In the genomic region with DNA sequence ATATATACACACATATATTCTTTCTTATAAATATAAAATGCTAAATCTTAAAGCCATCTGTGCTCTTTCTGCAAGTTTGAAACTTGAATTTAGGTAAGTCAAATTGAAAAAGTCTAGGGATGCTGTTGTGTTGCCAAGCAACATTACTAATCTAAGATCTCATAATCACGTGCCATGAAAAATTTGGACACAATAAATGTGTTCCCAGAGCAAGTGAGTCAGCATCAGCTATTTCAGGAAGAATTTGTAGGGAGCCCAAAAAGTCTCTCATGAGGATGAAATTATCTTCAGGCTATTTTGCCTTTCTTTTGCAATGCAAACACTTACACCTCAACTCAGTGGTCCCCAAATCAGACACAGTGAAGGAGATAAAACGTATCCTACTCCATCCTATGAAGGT, we compare ENCODE assay signal across 12 cellular contexts. TPM values are rescaled to one million over a fixed set of nuclear protein-coding genes. Genes with fewer than 3 reads are reported as not detected.
DNase-seq lines count a peak whose midpoint lies in the region; ATAC-seq and TF ChIP-seq lines count a peak whose summit lies in the region.
"Had no signal": no experiment of that assay in that cellular context is flagged by ENCODE, and none has a peak within 500 bp of the region (broad histone marks: within the 10 kb centered on the region; RNA-seq: fewer than 3 reads in every experiment).

No MANE protein-coding gene starts in this region.

- H3K27ac ChIP-seq in right cardiac atrium (ENCODE audit: low read length) = no peak overlapping the region
- peak overlapping the region; percentile 29 to 50 for H3K27ac ChIP-seq in uterus

- ATAC-seq in Right ventricle myocardium inferior = peak; percentile 39
- ATAC-seq in right cardiac atrium = no peak
- ATAC-seq: stimulated activated naive CD8-positive, alpha-beta T cell treated with anti-CD3 and anti-CD28 coated beads, Interleukin-15, amount 100 ng/mL, for 72 hours had no signal

- no peak overlapping the region for H3K4me3 ChIP-seq in right cardiac atrium (ENCODE audit: low read length)
- no peak overlapping the region for H3K4me3 ChIP-seq in cardiac fibroblast (replicated peaks in 1 of 2; ENCODE audit: low read depth in 2 of 2, low read length in 2 of 2)
- H3K4me3 ChIP-seq in uterus = no peak overlapping the region

- intact Hi-C loops in Right ventricle myocardium inferior (cut with DNase I) (loop anchor here (10.0 kb wide), 1 partner anchor 57 kb away; the partner anchor contains the start of gene ALDH1A1), right cardiac atrium (cut with DNase I) (no loop called here), uterus (cut with DNase I; ENCODE audit: low total_unique reads) (no loop called here)

- H3K27me3 ChIP-seq in right cardiac atrium (ENCODE audit: control insufficient read depth, insufficient read depth) (no peaks in the 10 kb centered on the region), uterus (no peaks in the 10 kb centered on the region)

- H3K9me3 ChIP-seq in right cardiac atrium (ENCODE audit: control insufficient read depth, low read length) (no peaks in the 10 kb centered on the region), uterus (no peaks in the 10 kb centered on the region)

- TF ChIP-seq CTCF in cardiac fibroblast (IDR thresholded peaks at IDR 0.05; ENCODE audit: low read depth, low read length) (no peak), uterus (IDR thresholded peaks at IDR 0.05) (no peak)

- H3K4me1 ChIP-seq in right cardiac atrium (ENCODE audit: control insufficient read depth, insufficient read depth, low read length) (no peaks in the 10 kb centered on the region), uterus (no peaks in the 10 kb centered on the region)

- peaks cover 0 to 2% of the 10 kb centered on the region in 2 donors for H3K36me3 ChIP-seq in uterus

- WGBS in right cardiac atrium = 40% methylated on average over 2 of the region's 2 CpGs

- DNase-seq in Right ventricle myocardium inferior (ENCODE audit: missing footprints) = no peak
- no peak for DNase-seq in right cardiac atrium
- DNase-seq in cardiac fibroblast (ENCODE audit: low read depth in 2 of 2) = peak; percentile 77 to 81
- DNase-seq in hepatic stellate cell (ENCODE audit: low spot score) = peak; percentile 13
- no peak for DNase-seq in uterus
- no peak for DNase-seq in 8988T
- DNase-seq in A172 (ENCODE audit: low spot score) = no peak
- DNase-seq in activated CD8-positive, alpha-beta memory T cell treated with anti-CD3 and anti-CD28 coated beads, Interleukin-2, amount 50 U/mL, for 48 hours = no peak
- DNase-seq: activated CD4-positive, alpha-beta T cell treated with anti-CD3 and anti-CD28 coated beads, Interleukin-2, amount 50 U/mL, for 48 hours; NCI-H2171; SHP77 treated with DMSO at 0.1 percent for 48 hours; stimulated activated naive CD8-positive, alpha-beta T cell treated with anti-CD3 and anti-CD28 coated beads, Interleukin-15, amount 100 ng/mL, for 72 hours had no signal

- no peak for TF ChIP-seq POLR2A in uterus (IDR thresholded peaks at IDR 0.05)

RNA-seq across cellular contexts. Expression of gene ALDH1A1, which starts 58.5 kb away (rescaled TPM):
- 25.7 TPM for total RNA-seq in Right ventricle myocardium inferior
- 10 to 100 TPM; 35.3 to 44.1 (median 39.4) TPM for total RNA-seq in right cardiac atrium
- 56.7 TPM for polyA plus RNA-seq in right cardiac atrium
- 100 to 1,000 TPM in 3 of 4 donors, 10 to 100 TPM in 1; 87.9 to 287 (median 166) TPM for total RNA-seq in uterus
- total RNA-seq in A172 (2014; rRNA removed; shearing (Covaris generic)) = not detected in 2 replicates

Comparison
In these comparisons a context has a peak if more than half of its experiments do, and no peak if none do; other contexts are left out.
1. DNase-seq: peak in cardiac fibroblast (2 of 2) and hepatic stellate cell (single experiment); none in Right ventricle myocardium inferior (single experiment), right cardiac atrium (0 of 3), uterus (0 of 2), 8988T (single experiment), A172 (single experiment) and activated CD8-positive, alpha-beta memory T cell treated with anti-CD3 and anti-CD28 coated beads, Interleukin-2, amount 50 U/mL, for 48 hours (single experiment).
2. RNA of gene ALDH1A1, which starts 58.5 kb away (total RNA-seq): 87.9 to 287 TPM in uterus, 35.3 to 44.1 TPM in right cardiac atrium and 25.7 TPM in Right ventricle myocardium inferior (single experiment); not detected in A172; every median in the first group is over 10 times any median in the second.